30 cellular contexts compared by ENCODE assay signal in genomic region chr1:55103891-55104290, GRCh38.
"Had no signal": no experiment of that assay in that cellular context is flagged by ENCODE, and none has a peak within 500 bp of the region (broad histone marks: within the 10 kb centered on the region; RNA-seq: fewer than 3 reads in every experiment).

No MANE protein-coding gene starts in this region.

- H3K27ac Mint-ChIP-seq: activated naive CD8-positive, alpha-beta T cell treated with anti-CD3 and anti-CD28 coated beads, Interleukin-2, amount 10 ng/mL, durations not matched to agents 7 days and 5 days; activated T-helper 2 cell treated with anti-CD3 and anti-CD28 coated beads, Interferon-gamma antibody, Interleukin-2, Interleukin-4, amounts not matched to agents 10 μg/mL and 5 μg/mL and 100 μg/mL, durations not matched to agents 14 hours and 24 hours and 36 hours; T-helper 1 cell treated with Interleukin-12 subunit alpha and Interleukin-12 subunit beta and Interleukin-4 antibody, amounts not matched to agents 30 μg/mL and 1 μg/mL, for 36 hours; T-helper 2 cell treated with Interferon-gamma antibody and Interleukin-4, amounts not matched to agents 5 μg/mL and 100 μg/mL, for 36 hours had no signal

- H3K4me1 Mint-ChIP-seq: activated naive CD4-positive, alpha-beta T cell treated with anti-CD3 and anti-CD28 coated beads, Interleukin-2, amount 50 U/mL, for 24 hours had no signal

- H3K27ac ChIP-seq: ascending aorta, cardiac muscle cell, SJCRH30, SK-N-MC had no signal

- DNase-seq: activated CD4-positive, alpha-beta memory T cell treated with anti-CD3 and anti-CD28 coated beads for 36 hours; activated CD4-positive, alpha-beta T cell treated with anti-CD3 and anti-CD28 coated beads, Interleukin-2, amount 50 U/mL, for 1 hour; activated CD8-positive, alpha-beta memory T cell treated with anti-CD3 and anti-CD28 coated beads, Interleukin-2, amount 50 U/mL, for 4 hours; activated gamma-delta T cell; activated naive CD4-positive, alpha-beta T cell treated with Interleukin-2 at 50 U/mL for 16 hours; activated naive CD8-positive, alpha-beta T cell treated with anti-CD3 and anti-CD28 coated beads, Interleukin-2, amount 10 ng/mL, durations not matched to agents 7 days and 5 days; activated T-cell treated with anti-CD3 and anti-CD28 coated beads for 4 hours; activated T-cell treated with anti-CD3 and anti-CD28 coated beads, Interleukin-2, amount 50 U/mL, for 4 hours; amygdala; Karpas-422; KBM-7; NCI-H1105; NCI-H1417 treated with DMSO at 0.1 percent for 48 hours; NCI-H187 treated with DMSO at 0.1 percent for 48 hours; NCI-H2081; NCI-H2171 treated with DMSO at 0.1 percent for 48 hours; NCI-H226; NCI-H446 treated with DMSO at 0.1 percent for 48 hours; NCI-H524 treated with DMSO at 0.1 percent for 48 hours; SHP77; SJCRH30 had no signal

- H3K27me3 Mint-ChIP-seq: activated CD4-positive, alpha-beta memory T cell treated with anti-CD3 and anti-CD28 coated beads for 36 hours; activated naive CD4-positive, alpha-beta T cell treated with anti-CD3 and anti-CD28 coated beads, Interleukin-2, amount 50 U/mL, for 24 hours; activated naive CD8-positive, alpha-beta T cell treated with anti-CD3 and anti-CD28 coated beads, Interleukin-2, amount 10 ng/mL, durations not matched to agents 7 days and 5 days; IgD-negative memory B cell had no signal

- H3K4me3 Mint-ChIP-seq: activated CD4-positive, alpha-beta memory T cell treated with anti-CD3 and anti-CD28 coated beads for 36 hours; activated naive CD4-positive, alpha-beta T cell treated with anti-CD3 and anti-CD28 coated beads, Interleukin-2, amount 50 U/mL, for 24 hours; activated naive CD8-positive, alpha-beta T cell treated with anti-CD3 and anti-CD28 coated beads, Interleukin-2, amount 10 ng/mL, durations not matched to agents 7 days and 5 days; activated T-cell treated with anti-CD3 and anti-CD28 coated beads, Interleukin-2, amount 50 U/mL, for 4 hours; IgD-negative memory B cell; T-helper 1 cell treated with Interleukin-12 subunit alpha and Interleukin-12 subunit beta and Interleukin-4 antibody, amounts not matched to agents 30 μg/mL and 1 μg/mL, for 36 hours; T-helper 2 cell treated with Interferon-gamma antibody and Interleukin-4, amounts not matched to agents 5 μg/mL and 100 μg/mL, for 36 hours had no signal

- H3K9me3 ChIP-seq: ascending aorta, SJCRH30 had no signal

- H3K9me3 Mint-ChIP-seq: activated CD4-positive, alpha-beta memory T cell treated with anti-CD3 and anti-CD28 coated beads for 36 hours; activated naive CD4-positive, alpha-beta T cell treated with anti-CD3 and anti-CD28 coated beads, Interleukin-2, amount 50 U/mL, for 24 hours; activated naive CD8-positive, alpha-beta T cell treated with anti-CD3 and anti-CD28 coated beads, Interleukin-2, amount 10 ng/mL, durations not matched to agents 7 days and 5 days; activated T-cell treated with anti-CD3 and anti-CD28 coated beads, Interleukin-2, amount 50 U/mL, for 4 hours; activated T-helper 2 cell treated with anti-CD3 and anti-CD28 coated beads, Interferon-gamma antibody, Interleukin-2, Interleukin-4, amounts not matched to agents 10 μg/mL and 5 μg/mL and 100 μg/mL, durations not matched to agents 14 hours and 24 hours and 36 hours; IgD-negative memory B cell; T-helper 1 cell treated with Interleukin-12 subunit alpha and Interleukin-12 subunit beta and Interleukin-4 antibody, amounts not matched to agents 30 μg/mL and 1 μg/mL, for 36 hours; T-helper 2 cell treated with Interferon-gamma antibody and Interleukin-4, amounts not matched to agents 5 μg/mL and 100 μg/mL, for 36 hours had no signal

- ATAC-seq: activated T-cell treated with anti-CD3 and anti-CD28 coated beads, Interleukin-2, amount 50 U/mL, for 4 hours; Panc1 had no signal

- H3K4me1 ChIP-seq: ascending aorta had no signal

- H3K4me3 ChIP-seq: ascending aorta, cardiac muscle cell, SJCRH30, SK-N-MC had no signal

- H3K27me3 ChIP-seq: ascending aorta, cardiac muscle cell, SJCRH30 had no signal
